ENCODE assay signal across 10 cellular contexts in genomic region chr20:31704225-31705119, GRCh38. TPM values are rescaled to one million over a fixed set of nuclear protein-coding genes. Genes with fewer than 3 reads are reported as not detected.
A peak's percentile ranks its signal among the peaks of the same experiment; 100 is the strongest.
DNase-seq lines count a peak whose midpoint lies in the region; ATAC-seq and TF ChIP-seq lines count a peak whose summit lies in the region.
"Had no signal": no experiment of that assay in that cellular context is flagged by ENCODE, and none has a peak within 500 bp of the region (broad histone marks: within the 10 kb centered on the region; RNA-seq: fewer than 3 reads in every experiment).

No MANE protein-coding gene starts in this region.

- H3K4me1 ChIP-seq in mesenchymal stem cell (ENCODE audit: control insufficient read depth, insufficient read depth, low read depth, low read length) = peaks cover 38% of the 10 kb centered on the region

- H3K14ac ChIP-seq in mesenchymal stem cell (ENCODE audit: low read length in 2 of 2) = no peak overlapping the region

- DNase-seq in A172 (ENCODE audit: low spot score) (peak; percentile 98), coronary artery (ENCODE audit: low spot score) (no peak), mesenchymal stem cell (peak; percentile 50), head of caudate nucleus (no peak), NCI-H345 treated with DMSO at 0.1 percent for 48 hours (lab: John Stamatoyannopoulos, UW; ENCODE audit: unreplicated experiment) (no peak)
- DNase-seq: erythroblast had no signal

- peak overlapping the region in 1 of 2 experiments; percentile 39 for H3K4ac ChIP-seq in mesenchymal stem cell (ENCODE audit: low read depth in 1 of 2, low read length in 2 of 2)

- peak overlapping the region in 1 of 2 experiments; percentile 15 for H3K18ac ChIP-seq in mesenchymal stem cell (ENCODE audit: low read depth in 1 of 2, low read length in 2 of 2)

- H3K9ac ChIP-seq in mesenchymal stem cell (ENCODE audit: low read length) = peak overlapping the region; percentile 44

- ATAC-seq in GM21619 (IDR thresholded peaks at IDR 0.05; ENCODE audit: unreplicated experiment) (no peak), HG03196 (IDR thresholded peaks at IDR 0.05; ENCODE audit: unreplicated experiment) (no peak)

- H2BK5ac ChIP-seq in mesenchymal stem cell (ENCODE audit: low read depth, low read length, poor library complexity, severe bottlenecking) = peak overlapping the region; percentile 94

- no peak for TF ChIP-seq CTCF in coronary artery (IDR thresholded peaks at IDR 0.05)

- peak overlapping the region; percentile 15 to 51 for H2BK12ac ChIP-seq in mesenchymal stem cell (ENCODE audit: low read length in 2 of 2)

- peak; percentile 99 for TF ChIP-seq EP300 in Ishikawa (IDR thresholded peaks at IDR 0.05; ENCODE audit: borderline replicate concordance)

- peak overlapping the region; percentile 74 for H2AK5ac ChIP-seq in mesenchymal stem cell (ENCODE audit: low read length, severe bottlenecking)

- no peaks in the 10 kb centered on the region for H3K27me3 ChIP-seq in mesenchymal stem cell (ENCODE audit: control insufficient read depth in 1 of 2, insufficient read depth in 1 of 2, low read length in 2 of 2)

- H2BK15ac ChIP-seq in mesenchymal stem cell (ENCODE audit: low read depth, poor library complexity, severe bottlenecking) = no peak overlapping the region

- H3K36me3 ChIP-seq in mesenchymal stem cell (ENCODE audit: control insufficient read depth in 1 of 2, insufficient read depth in 2 of 2, low read depth in 1 of 2, low read length in 2 of 2) = peaks cover 49 to 76% of the 10 kb centered on the region in 2 experiments

- H3K79me1 ChIP-seq in mesenchymal stem cell (replicated peaks; ENCODE audit: low read length, poor library complexity, severe bottlenecking) = no peaks in the 10 kb centered on the region

- H3K4me3 ChIP-seq in coronary artery (peak overlapping the region; percentile 22), mesenchymal stem cell (ENCODE audit: insufficient read depth in 1 of 2, low read depth in 1 of 2, low read length in 2 of 2) (no peak overlapping the region)

- no peaks in the 10 kb centered on the region for H3K9me3 ChIP-seq in mesenchymal stem cell (ENCODE audit: control insufficient read depth, low read length)

- H3K27ac ChIP-seq in coronary artery (peak overlapping the region; percentile 52 to 54), mesenchymal stem cell (ENCODE audit: low read length, poor library complexity, severe bottlenecking) (peak overlapping the region; percentile 91)
- H3K27ac ChIP-seq: C4-2B had no signal

- no peak overlapping the region for H2AFZ ChIP-seq in mesenchymal stem cell (ENCODE audit: low read depth, low read length)

- H4K8ac ChIP-seq in mesenchymal stem cell (ENCODE audit: low read length) = no peak overlapping the region

- intact Hi-C loops in head of caudate nucleus (cut with DNase I) = no loop called here

- H3K23ac ChIP-seq in mesenchymal stem cell (ENCODE audit: low read length in 2 of 2) = no peak overlapping the region

- H3K4me2 ChIP-seq in mesenchymal stem cell (ENCODE audit: low read length, poor library complexity, severe bottlenecking) = no peak overlapping the region

- 71% methylated on average over 10 of the region's 11 CpGs for WGBS in mesenchymal stem cell

- peak; percentile 39; the same call in 1 of the 2 replicates for TF ChIP-seq RAD21 in Ishikawa (IDR thresholded peaks at IDR 0.05; ENCODE audit: low read depth)

- no peak overlapping the region for H2BK120ac ChIP-seq in mesenchymal stem cell (ENCODE audit: low read depth, low read length)

- peak overlapping the region; percentile 30 for H4K91ac ChIP-seq in mesenchymal stem cell (ENCODE audit: low read length)

TF ChIP-seq in Ishikawa, 13 proteins besides CTCF, POLR2A, EP300 and RAD21:
- peak; percentile 45; the same call in 1 of the 2 replicates for TF ChIP-seq YY1 (IDR thresholded peaks at IDR 0.05; ENCODE audit: low read depth)
- TF ChIP-seq TCF12 (IDR thresholded peaks at IDR 0.05; ENCODE audit: low read depth) = peak; percentile 99
- peak; percentile 99 for TF ChIP-seq TEAD4 (IDR thresholded peaks at IDR 0.05)
- TF ChIP-seq, protein P1, sequence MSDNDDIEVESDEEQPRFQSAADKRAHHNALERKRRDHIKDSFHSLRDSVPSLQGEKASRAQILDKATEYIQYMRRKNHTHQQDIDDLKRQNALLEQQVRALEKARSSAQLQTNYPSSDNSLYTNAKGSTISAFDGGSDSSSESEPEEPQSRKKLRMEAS (IDR thresholded peaks at IDR 0.05) = no peak
- no peak for TF ChIP-seq CREB1 (IDR thresholded peaks at IDR 0.05; ENCODE audit: low read depth)
- no peak for TF ChIP-seq TAF1 (IDR thresholded peaks at IDR 0.05; ENCODE audit: low read depth)
- no peak for TF ChIP-seq EGR1 (IDR thresholded peaks at IDR 0.05)
- TF ChIP-seq FOXM1 (IDR thresholded peaks at IDR 0.05; ENCODE audit: borderline replicate concordance, low read depth) = peak; percentile 98
- 0 out of 2 replicates have a peak, but pooled peaks have one; percentile 11 for TF ChIP-seq ZBTB7A (IDR thresholded peaks at IDR 0.05; ENCODE audit: low read depth)
- TF ChIP-seq REST (IDR thresholded peaks at IDR 0.05; ENCODE audit: low read depth) = no peak
- TF ChIP-seq NFIC (IDR thresholded peaks at IDR 0.05) = peak; percentile 96
- TF ChIP-seq CEBPB (IDR thresholded peaks at IDR 0.05) = 0 out of 2 replicates have a peak, but pooled peaks have one; percentile 13

RNA-seq across cellular contexts. Expression of gene BCL2L1, which starts 18.2 kb away (rescaled TPM):
- 202 and 212 TPM in 2 replicates for total RNA-seq in A172 (2014; rRNA removed; shearing (Covaris generic))
- 116 TPM for polyA plus RNA-seq in mesenchymal stem cell (2013, experiment 1 of 2)
- 114 TPM for polyA plus RNA-seq in mesenchymal stem cell (2013, experiment 2 of 2)

RNA-seq across cellular contexts. Expression of gene TPX2, which starts 34.6 kb away (rescaled TPM):
- total RNA-seq in A172 (2014; rRNA removed; shearing (Covaris generic)) = 224 and 245 TPM in 2 replicates
- polyA plus RNA-seq in mesenchymal stem cell (2013, experiment 1 of 2) = 20.9 TPM
- 21.1 TPM for polyA plus RNA-seq in mesenchymal stem cell (2013, experiment 2 of 2)

Comparison
In these comparisons a context has a peak if more than half of its experiments do, and no peak if none do; other contexts are left out.
1. DNase-seq: peak in A172 (single experiment) and mesenchymal stem cell (single experiment); none in coronary artery (single experiment), head of caudate nucleus (0 of 42) and NCI-H345 treated with DMSO at 0.1 percent for 48 hours (single experiment).